In the genomic region with DNA sequence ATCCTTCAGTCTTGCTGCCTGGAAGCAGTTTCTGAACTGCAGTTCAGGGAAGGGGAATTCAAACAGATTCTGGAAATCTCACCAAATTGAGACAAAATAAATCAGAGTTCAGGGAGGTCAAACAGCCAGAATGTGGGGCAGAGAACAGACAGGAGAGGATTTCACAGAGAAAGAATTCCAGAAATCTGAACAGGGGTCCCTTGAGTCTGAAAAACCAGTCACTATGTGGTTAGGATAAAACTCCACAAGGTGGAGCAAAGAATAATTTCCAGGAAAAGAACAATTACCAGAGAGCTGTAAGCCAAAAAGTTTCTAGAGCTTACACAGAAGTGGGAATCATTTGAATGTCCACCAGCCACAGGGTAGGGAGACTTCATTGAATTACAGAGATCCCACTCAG, we compare ENCODE assay signal across 23 cellular contexts.
DNase-seq lines count a peak whose midpoint lies in the region; ATAC-seq and TF ChIP-seq lines count a peak whose summit lies in the region.
"Had no signal": no experiment of that assay in that cellular context is flagged by ENCODE, and none has a peak within 500 bp of the region (broad histone marks: within the 10 kb centered on the region; RNA-seq: fewer than 3 reads in every experiment).

No MANE protein-coding gene starts in this region.

- no peak overlapping the region for H3K27ac ChIP-seq in GM23248
- no peak overlapping the region for H3K27ac ChIP-seq in gastroesophageal sphincter
- H3K27ac ChIP-seq: KMS-11, lower lobe of right lung, prostate gland, thoracic aorta had no signal

- TF ChIP-seq POLR2A in gastroesophageal sphincter (IDR thresholded peaks at IDR 0.05) = no peak

- in situ Hi-C loops in GM23248 (cut with MboI) (no loop called here), SK-MEL-5 (cut with HindIII; ENCODE audit: low pct_unique_long_range_greater_than_20kb, low sequenced_read_pairs) (no loop called here)

- peaks cover 2% of the 10 kb centered on the region for H3K36me3 Mint-ChIP-seq in progenitor cell of endocrine pancreas (ENCODE audit: insufficient read depth)
- H3K36me3 Mint-ChIP-seq in activated T-cell treated with anti-CD3 and anti-CD28 coated beads, Interleukin-2, amount 50 U/mL, for 4 hours (ENCODE audit: insufficient read depth) = no peaks in the 10 kb centered on the region
- H3K36me3 Mint-ChIP-seq: activated CD8-positive, alpha-beta memory T cell treated with anti-CD3 and anti-CD28 coated beads, Interleukin-2, amount 10 ng/mL, durations not matched to agents 7 days and 5 days had no signal

- H3K79me2 ChIP-seq in GM23248 (ENCODE audit: insufficient read depth) = no peaks in the 10 kb centered on the region

- H3K9me3 Mint-ChIP-seq in progenitor cell of endocrine pancreas (ENCODE audit: low read depth) = peaks cover 8% of the 10 kb centered on the region
- H3K9me3 Mint-ChIP-seq in activated T-cell treated with anti-CD3 and anti-CD28 coated beads, Interleukin-2, amount 50 U/mL, for 4 hours = peaks cover 9% of the 10 kb centered on the region

- H3K4me1 ChIP-seq in GM23248 (ENCODE audit: insufficient read depth) = no peaks in the 10 kb centered on the region
- H3K4me1 ChIP-seq in gastroesophageal sphincter = no peaks in the 10 kb centered on the region
- H3K4me1 ChIP-seq: lower lobe of right lung, prostate gland had no signal

- peak; percentile 17 for TF ChIP-seq CTCF in progenitor cell of endocrine pancreas (IDR thresholded peaks at IDR 0.05; ENCODE audit: unreplicated experiment)
- TF ChIP-seq CTCF in gastroesophageal sphincter (IDR thresholded peaks at IDR 0.05) = peak in 2 of 4 experiments; percentile 6 to 19

- H2AFZ ChIP-seq in GM23248 = peak overlapping the region; percentile 41; the same call in 1 of the 2 replicates

- no peak overlapping the region for H3K4me3 Mint-ChIP-seq in progenitor cell of endocrine pancreas (ENCODE audit: low read depth)
- H3K4me3 Mint-ChIP-seq in activated T-cell treated with anti-CD3 and anti-CD28 coated beads, Interleukin-2, amount 50 U/mL, for 4 hours = no peak overlapping the region
- H3K4me3 Mint-ChIP-seq: activated CD8-positive, alpha-beta memory T cell treated with anti-CD3 and anti-CD28 coated beads, Interleukin-2, amount 10 ng/mL, durations not matched to agents 7 days and 5 days; naive thymus-derived CD8-positive, alpha-beta T cell had no signal

- no peak overlapping the region for H3K4me2 ChIP-seq in GM23248 (ENCODE audit: unreplicated experiment)
- H3K4me2 ChIP-seq: KMS-11 had no signal

- H3K27ac Mint-ChIP-seq in progenitor cell of endocrine pancreas = no peak overlapping the region
- H3K27ac Mint-ChIP-seq: activated CD8-positive, alpha-beta memory T cell treated with anti-CD3 and anti-CD28 coated beads, Interleukin-2, amount 10 ng/mL, durations not matched to agents 7 days and 5 days had no signal

- no peak for ATAC-seq in gastroesophageal sphincter
- no peak for ATAC-seq in activated T-cell treated with anti-CD3 and anti-CD28 coated beads, Interleukin-2, amount 50 U/mL, for 4 hours
- ATAC-seq: activated CD8-positive, alpha-beta memory T cell treated with anti-CD3 and anti-CD28 coated beads, Interleukin-2, amount 10 ng/mL, durations not matched to agents 7 days and 5 days; lower lobe of right lung; naive thymus-derived CD8-positive, alpha-beta T cell had no signal

- H3K27me3 Mint-ChIP-seq in progenitor cell of endocrine pancreas = no peaks in the 10 kb centered on the region
- peaks cover 9% of the 10 kb centered on the region for H3K27me3 Mint-ChIP-seq in activated T-cell treated with anti-CD3 and anti-CD28 coated beads, Interleukin-2, amount 50 U/mL, for 4 hours (ENCODE audit: low read depth)

- H3K9me3 ChIP-seq in GM23248 (ENCODE audit: low read depth) (no peaks in the 10 kb centered on the region), gastroesophageal sphincter (no peaks in the 10 kb centered on the region)
- H3K9me3 ChIP-seq: lower lobe of right lung, prostate gland, thoracic aorta had no signal

- H3K9ac ChIP-seq in GM23248 = no peak overlapping the region
- H3K9ac ChIP-seq: KMS-11 had no signal

- no peaks in the 10 kb centered on the region for H3K36me3 ChIP-seq in GM23248 (ENCODE audit: low read depth)
- H3K36me3 ChIP-seq in gastroesophageal sphincter = no peaks in the 10 kb centered on the region
- H3K36me3 ChIP-seq: lower lobe of right lung, prostate gland, thoracic aorta had no signal

- no peaks in the 10 kb centered on the region for H3F3A ChIP-seq in GM23248 (ENCODE audit: insufficient read depth)

- H3K4me3 ChIP-seq in GM23248 (no peak overlapping the region), gastroesophageal sphincter (no peak overlapping the region)
- H3K4me3 ChIP-seq: lower lobe of right lung, prostate gland, thoracic aorta had no signal

- H3K27me3 ChIP-seq in GM23248 (replicated peaks; ENCODE audit: insufficient read depth) (no peaks in the 10 kb centered on the region), gastroesophageal sphincter (no peaks in the 10 kb centered on the region)

- peak; percentile 13 for DNase-seq in GM23248
- DNase-seq in SK-MEL-5 (ENCODE audit: low read depth, low spot score) = peak; percentile 25
- peak; percentile 10 for DNase-seq in fibroblast of peridontal ligament (ENCODE audit: extremely low read depth)
- no peak for DNase-seq in progenitor cell of endocrine pancreas (ENCODE audit: low spot score, unreplicated experiment)
- DNase-seq in activated CD8-positive, alpha-beta memory T cell treated with anti-CD3 and anti-CD28 coated beads, Interleukin-2, amount 50 U/mL, for 4 hours = no peak
- no peak for DNase-seq in activated naive CD4-positive, alpha-beta T cell (lab: John Stamatoyannopoulos, UW)
- no peak for DNase-seq in activated T-cell treated with anti-CD3 and anti-CD28 coated beads, Interleukin-2, amount 50 U/mL, for 4 hours
- DNase-seq: activated CD4-positive, alpha-beta T cell treated with anti-CD3 and anti-CD28 coated beads for 4 hours; activated CD8-positive, alpha-beta memory T cell treated with anti-CD3 and anti-CD28 coated beads, Interleukin-2, amount 10 ng/mL, durations not matched to agents 7 days and 5 days; activated effector memory CD4-positive, alpha-beta T cell treated with anti-CD3 and anti-CD28 coated beads, Interleukin-2, amount 50 U/mL, for 16 hours; amniotic stem cell; DMS79; islet precursor cell; lower lobe of right lung; naive thymus-derived CD8-positive, alpha-beta T cell; NCI-H1105 treated with DMSO at 0.1 percent for 48 hours; NCI-H2107; NCI-H510A; RPMI8226 had no signal

- H3K4me1 Mint-ChIP-seq in progenitor cell of endocrine pancreas (ENCODE audit: low read depth) = peaks cover 4% of the 10 kb centered on the region
- no peaks in the 10 kb centered on the region for H3K4me1 Mint-ChIP-seq in activated T-cell treated with anti-CD3 and anti-CD28 coated beads, Interleukin-2, amount 50 U/mL, for 4 hours (ENCODE audit: low read depth)
- H3K4me1 Mint-ChIP-seq: activated CD8-positive, alpha-beta memory T cell treated with anti-CD3 and anti-CD28 coated beads, Interleukin-2, amount 10 ng/mL, durations not matched to agents 7 days and 5 days; naive thymus-derived CD8-positive, alpha-beta T cell had no signal

- no peaks in the 10 kb centered on the region for H3K9me2 ChIP-seq in GM23248 (ENCODE audit: insufficient read depth)

- no peaks in the 10 kb centered on the region for H4K20me1 ChIP-seq in GM23248 (ENCODE audit: insufficient read depth)

- no peak for TF ChIP-seq EP300 in gastroesophageal sphincter (IDR thresholded peaks at IDR 0.05)

Comparison
In these comparisons a context has a peak if more than half of its experiments do, and no peak if none do; other contexts are left out.
1. DNase-seq: peak in GM23248 (single experiment), SK-MEL-5 (single experiment) and fibroblast of peridontal ligament (single experiment); none in progenitor cell of endocrine pancreas (single experiment), activated CD8-positive, alpha-beta memory T cell treated with anti-CD3 and anti-CD28 coated beads, Interleukin-2, amount 50 U/mL, for 4 hours (single experiment), activated naive CD4-positive, alpha-beta T cell (0 of 4) and activated T-cell treated with anti-CD3 and anti-CD28 coated beads, Interleukin-2, amount 50 U/mL, for 4 hours (single experiment).